Comparison of ENCODE assay signal across 2 cellular contexts in the genomic region with DNA sequence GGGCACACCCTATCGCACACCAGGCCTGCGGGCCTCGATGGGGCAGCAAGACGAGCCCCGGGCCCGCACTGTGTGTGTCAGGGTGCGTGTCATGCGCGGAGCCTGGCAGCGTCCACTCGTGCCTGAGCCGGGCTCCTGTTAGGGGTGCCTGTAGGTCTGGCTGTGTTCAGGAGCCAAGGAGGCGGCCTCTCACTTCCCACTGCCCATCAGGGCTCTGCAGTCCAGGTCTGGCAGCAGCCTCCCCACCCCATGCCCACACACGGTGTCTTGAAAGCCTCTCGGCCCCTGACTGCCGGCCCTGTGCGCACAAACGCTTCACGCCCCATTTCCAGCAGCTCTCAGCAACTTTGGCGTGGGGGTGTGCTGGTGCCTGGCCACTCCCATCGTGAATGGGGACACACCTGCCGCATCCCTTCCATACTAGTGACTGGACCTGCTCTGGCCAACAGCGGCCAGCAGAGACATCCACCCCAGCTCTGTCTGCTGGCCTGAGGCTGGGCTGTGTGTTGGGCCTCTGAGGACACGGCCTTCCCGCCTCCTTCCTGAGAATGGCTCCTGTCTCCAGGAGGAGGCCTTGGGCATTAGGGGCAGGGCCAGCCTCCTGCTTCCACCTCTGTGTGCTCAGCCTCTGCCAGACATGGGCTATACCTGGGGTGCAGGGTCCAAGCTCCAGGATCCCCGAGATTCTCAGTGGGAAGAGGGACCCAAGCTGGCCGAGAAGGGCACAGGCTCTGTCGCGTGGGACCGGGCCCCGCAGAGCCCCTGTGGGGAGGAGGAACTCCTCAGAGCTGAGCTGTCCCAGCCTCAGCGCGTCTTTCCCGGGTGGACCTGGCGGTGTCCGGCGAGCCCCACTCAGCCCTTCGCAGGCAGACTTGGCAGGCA.
TF ChIP-seq lines count a peak whose summit lies in the region.

No MANE protein-coding gene starts in this region.

TF ChIP-seq in SK-N-SH, 30 proteins besides CTCF, POLR2A, EP300 and RAD21:
- TF ChIP-seq GABPA (IDR thresholded peaks at IDR 0.05; ENCODE audit: low read depth) (no peak), TAF1 (IDR thresholded peaks at IDR 0.05; ENCODE audit: borderline replicate concordance, low read depth, low read length) (no peak), MXI1 (IDR thresholded peaks at IDR 0.05; ENCODE audit: low read depth, low read length) (no peak), CHD2 (IDR thresholded peaks at IDR 0.05; ENCODE audit: low read length, partially characterized antibody) (no peak), EZH2phosphoT487 (IDR thresholded peaks at IDR 0.05; ENCODE audit: borderline replicate concordance, low read depth) (no peak)
- TF ChIP-seq, protein P1, sequence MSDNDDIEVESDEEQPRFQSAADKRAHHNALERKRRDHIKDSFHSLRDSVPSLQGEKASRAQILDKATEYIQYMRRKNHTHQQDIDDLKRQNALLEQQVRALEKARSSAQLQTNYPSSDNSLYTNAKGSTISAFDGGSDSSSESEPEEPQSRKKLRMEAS (IDR thresholded peaks at IDR 0.05; ENCODE audit: low read depth), result no peak

TF ChIP-seq in SK-N-SH treated with all-trans-retinoic acid at 6 μM for 48 hours, 23 proteins besides CTCF, POLR2A, EP300 and RAD21:
- no peak for TF ChIP-seq TOX (CRISPR knock-in tag; IDR thresholded peaks at IDR 0.05; ENCODE audit: borderline replicate concordance)
- TF ChIP-seq CSDC2 (CRISPR knock-in tag; IDR thresholded peaks at IDR 0.05), result no peak
- TF ChIP-seq PPARA (CRISPR knock-in tag; IDR thresholded peaks at IDR 0.05; ENCODE audit: borderline replicate concordance), result no peak
- no peak for TF ChIP-seq OSR1 (CRISPR knock-in tag; IDR thresholded peaks at IDR 0.05)
- no peak for TF ChIP-seq RARB (CRISPR knock-in tag; IDR thresholded peaks at IDR 0.05)
- TF ChIP-seq TCF4 (CRISPR knock-in tag; IDR thresholded peaks at IDR 0.05; ENCODE audit: borderline replicate concordance), result no peak
- TF ChIP-seq ZFP3 (CRISPR knock-in tag; IDR thresholded peaks at IDR 0.05), result no peak
- TF ChIP-seq ZFP30 (CRISPR knock-in tag; IDR thresholded peaks at IDR 0.05), result no peak
- TF ChIP-seq, protein P2, sequence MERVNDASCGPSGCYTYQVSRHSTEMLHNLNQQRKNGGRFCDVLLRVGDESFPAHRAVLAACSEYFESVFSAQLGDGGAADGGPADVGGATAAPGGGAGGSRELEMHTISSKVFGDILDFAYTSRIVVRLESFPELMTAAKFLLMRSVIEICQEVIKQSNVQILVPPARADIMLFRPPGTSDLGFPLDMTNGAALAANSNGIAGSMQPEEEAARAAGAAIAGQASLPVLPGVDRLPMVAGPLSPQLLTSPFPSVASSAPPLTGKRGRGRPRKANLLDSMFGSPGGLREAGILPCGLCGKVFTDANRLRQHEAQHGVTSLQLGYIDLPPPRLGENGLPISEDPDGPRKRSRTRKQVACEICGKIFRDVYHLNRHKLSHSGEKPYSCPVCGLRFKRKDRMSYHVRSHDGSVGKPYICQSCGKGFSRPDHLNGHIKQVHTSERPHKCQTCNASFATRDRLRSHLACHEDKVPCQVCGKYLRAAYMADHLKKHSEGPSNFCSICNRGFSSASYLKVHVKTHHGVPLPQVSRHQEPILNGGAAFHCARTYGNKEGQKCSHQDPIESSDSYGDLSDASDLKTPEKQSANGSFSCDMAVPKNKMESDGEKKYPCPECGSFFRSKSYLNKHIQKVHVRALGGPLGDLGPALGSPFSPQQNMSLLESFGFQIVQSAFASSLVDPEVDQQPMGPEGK (CRISPR knock-in tag; IDR thresholded peaks at IDR 0.05; ENCODE audit: borderline replicate concordance), result no peak
- TF ChIP-seq, protein P3, sequence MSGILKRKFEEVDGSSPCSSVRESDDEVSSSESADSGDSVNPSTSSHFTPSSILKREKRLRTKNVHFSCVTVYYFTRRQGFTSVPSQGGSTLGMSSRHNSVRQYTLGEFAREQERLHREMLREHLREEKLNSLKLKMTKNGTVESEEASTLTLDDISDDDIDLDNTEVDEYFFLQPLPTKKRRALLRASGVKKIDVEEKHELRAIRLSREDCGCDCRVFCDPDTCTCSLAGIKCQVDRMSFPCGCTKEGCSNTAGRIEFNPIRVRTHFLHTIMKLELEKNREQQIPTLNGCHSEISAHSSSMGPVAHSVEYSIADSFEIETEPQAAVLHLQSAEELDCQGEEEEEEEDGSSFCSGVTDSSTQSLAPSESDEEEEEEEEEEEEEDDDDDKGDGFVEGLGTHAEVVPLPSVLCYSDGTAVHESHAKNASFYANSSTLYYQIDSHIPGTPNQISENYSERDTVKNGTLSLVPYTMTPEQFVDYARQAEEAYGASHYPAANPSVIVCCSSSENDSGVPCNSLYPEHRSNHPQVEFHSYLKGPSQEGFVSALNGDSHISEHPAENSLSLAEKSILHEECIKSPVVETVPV (CRISPR knock-in tag; IDR thresholded peaks at IDR 0.05), result no peak
- TF ChIP-seq, protein P4, sequence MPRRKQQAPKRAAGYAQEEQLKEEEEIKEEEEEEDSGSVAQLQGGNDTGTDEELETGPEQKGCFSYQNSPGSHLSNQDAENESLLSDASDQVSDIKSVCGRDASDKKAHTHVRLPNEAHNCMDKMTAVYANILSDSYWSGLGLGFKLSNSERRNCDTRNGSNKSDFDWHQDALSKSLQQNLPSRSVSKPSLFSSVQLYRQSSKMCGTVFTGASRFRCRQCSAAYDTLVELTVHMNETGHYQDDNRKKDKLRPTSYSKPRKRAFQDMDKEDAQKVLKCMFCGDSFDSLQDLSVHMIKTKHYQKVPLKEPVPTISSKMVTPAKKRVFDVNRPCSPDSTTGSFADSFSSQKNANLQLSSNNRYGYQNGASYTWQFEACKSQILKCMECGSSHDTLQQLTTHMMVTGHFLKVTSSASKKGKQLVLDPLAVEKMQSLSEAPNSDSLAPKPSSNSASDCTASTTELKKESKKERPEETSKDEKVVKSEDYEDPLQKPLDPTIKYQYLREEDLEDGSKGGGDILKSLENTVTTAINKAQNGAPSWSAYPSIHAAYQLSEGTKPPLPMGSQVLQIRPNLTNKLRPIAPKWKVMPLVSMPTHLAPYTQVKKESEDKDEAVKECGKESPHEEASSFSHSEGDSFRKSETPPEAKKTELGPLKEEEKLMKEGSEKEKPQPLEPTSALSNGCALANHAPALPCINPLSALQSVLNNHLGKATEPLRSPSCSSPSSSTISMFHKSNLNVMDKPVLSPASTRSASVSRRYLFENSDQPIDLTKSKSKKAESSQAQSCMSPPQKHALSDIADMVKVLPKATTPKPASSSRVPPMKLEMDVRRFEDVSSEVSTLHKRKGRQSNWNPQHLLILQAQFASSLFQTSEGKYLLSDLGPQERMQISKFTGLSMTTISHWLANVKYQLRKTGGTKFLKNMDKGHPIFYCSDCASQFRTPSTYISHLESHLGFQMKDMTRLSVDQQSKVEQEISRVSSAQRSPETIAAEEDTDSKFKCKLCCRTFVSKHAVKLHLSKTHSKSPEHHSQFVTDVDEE (CRISPR knock-in tag; IDR thresholded peaks at IDR 0.05), result no peak
- TF ChIP-seq ZNF565 (CRISPR knock-in tag; conservative IDR thresholded peaks at IDR 0.05; ENCODE audit: low read depth), result no peak
- TF ChIP-seq, protein P5, sequence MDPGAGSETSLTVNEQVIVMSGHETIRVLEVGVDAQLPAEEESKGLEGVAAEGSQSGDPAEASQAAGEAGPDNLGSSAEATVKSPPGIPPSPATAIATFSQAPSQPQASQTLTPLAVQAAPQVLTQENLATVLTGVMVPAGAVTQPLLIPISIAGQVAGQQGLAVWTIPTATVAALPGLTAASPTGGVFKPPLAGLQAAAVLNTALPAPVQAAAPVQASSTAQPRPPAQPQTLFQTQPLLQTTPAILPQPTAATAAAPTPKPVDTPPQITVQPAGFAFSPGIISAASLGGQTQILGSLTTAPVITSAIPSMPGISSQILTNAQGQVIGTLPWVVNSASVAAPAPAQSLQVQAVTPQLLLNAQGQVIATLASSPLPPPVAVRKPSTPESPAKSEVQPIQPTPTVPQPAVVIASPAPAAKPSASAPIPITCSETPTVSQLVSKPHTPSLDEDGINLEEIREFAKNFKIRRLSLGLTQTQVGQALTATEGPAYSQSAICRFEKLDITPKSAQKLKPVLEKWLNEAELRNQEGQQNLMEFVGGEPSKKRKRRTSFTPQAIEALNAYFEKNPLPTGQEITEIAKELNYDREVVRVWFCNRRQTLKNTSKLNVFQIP (CRISPR knock-in tag; IDR thresholded peaks at IDR 0.05; ENCODE audit: borderline replicate concordance, low read depth), result no peak
- TF ChIP-seq ESRRG (CRISPR knock-in tag; IDR thresholded peaks at IDR 0.05), result no peak
- no peak for TF ChIP-seq GLIS3 (CRISPR knock-in tag; IDR thresholded peaks at IDR 0.05)
- TF ChIP-seq ZC3H10 (CRISPR knock-in tag; IDR thresholded peaks at IDR 0.05), result no peak
- no peak for TF ChIP-seq ZNF8 (CRISPR knock-in tag; IDR thresholded peaks at IDR 0.05)
- TF ChIP-seq BACH2 (CRISPR knock-in tag; IDR thresholded peaks at IDR 0.05; ENCODE audit: borderline replicate concordance), result no peak
- TF ChIP-seq ARNTL (CRISPR knock-in tag; IDR thresholded peaks at IDR 0.05; ENCODE audit: borderline replicate concordance, low read depth), result no peak
- no peak for TF ChIP-seq ZNF70 (CRISPR knock-in tag; IDR thresholded peaks at IDR 0.05)
